In the genomic region with DNA sequence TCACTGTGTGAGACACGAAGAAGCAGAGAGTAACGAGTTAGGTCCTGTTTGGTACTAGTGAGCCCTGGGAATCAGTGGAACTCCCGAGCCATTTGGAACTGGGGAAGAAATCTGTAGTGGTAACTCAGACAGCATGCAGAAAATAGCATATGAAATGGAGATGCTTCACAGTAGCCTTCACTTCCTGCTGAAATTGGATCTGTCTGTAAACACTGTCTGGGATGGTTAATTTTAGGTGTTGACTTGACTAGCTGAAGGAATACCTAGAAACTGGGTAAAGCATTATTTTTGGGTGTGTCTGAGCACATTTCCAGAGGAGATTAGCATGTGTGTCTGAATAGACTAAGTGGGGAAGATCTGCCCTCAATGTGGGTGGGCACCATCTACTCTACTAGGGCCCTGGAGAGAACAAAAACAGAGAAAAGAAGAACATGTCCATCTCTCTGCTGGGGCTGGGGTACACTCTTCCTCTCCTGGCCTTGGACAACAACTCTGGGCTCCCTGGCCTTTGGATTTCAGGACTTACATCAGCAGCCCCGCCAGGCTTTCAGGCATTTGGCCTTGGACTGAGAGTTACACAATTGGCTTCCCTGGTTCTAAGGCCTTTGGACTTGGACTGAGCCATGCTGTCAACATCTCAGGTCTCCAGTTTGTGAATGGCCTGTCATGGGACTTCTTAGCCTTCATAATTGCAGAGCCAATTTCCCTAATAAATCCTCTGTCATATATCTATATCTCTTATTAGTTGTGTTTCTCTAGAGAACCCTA, we compare ENCODE assay signal across 1 cellular context.
TF ChIP-seq lines count a peak whose summit lies in the region.

No MANE protein-coding gene starts in this region.

TF ChIP-seq in HepG2, 621 proteins besides CTCF, POLR2A, EP300 and RAD21 (continued from another document and continues in another):
- TF ChIP-seq, protein P1, sequence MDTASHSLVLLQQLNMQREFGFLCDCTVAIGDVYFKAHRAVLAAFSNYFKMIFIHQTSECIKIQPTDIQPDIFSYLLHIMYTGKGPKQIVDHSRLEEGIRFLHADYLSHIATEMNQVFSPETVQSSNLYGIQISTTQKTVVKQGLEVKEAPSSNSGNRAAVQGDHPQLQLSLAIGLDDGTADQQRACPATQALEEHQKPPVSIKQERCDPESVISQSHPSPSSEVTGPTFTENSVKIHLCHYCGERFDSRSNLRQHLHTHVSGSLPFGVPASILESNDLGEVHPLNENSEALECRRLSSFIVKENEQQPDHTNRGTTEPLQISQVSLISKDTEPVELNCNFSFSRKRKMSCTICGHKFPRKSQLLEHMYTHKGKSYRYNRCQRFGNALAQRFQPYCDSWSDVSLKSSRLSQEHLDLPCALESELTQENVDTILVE (CRISPR knock-in tag; IDR thresholded peaks at IDR 0.05), result peak; percentile 68; the same call in 1 of the 2 replicates
- TF ChIP-seq ZNF530 (CRISPR knock-in tag; IDR thresholded peaks at IDR 0.05; ENCODE audit: low read depth) (no peak), ZNF431 (CRISPR knock-in tag; IDR thresholded peaks at IDR 0.05; ENCODE audit: borderline replicate concordance, low read depth) (peak; percentile 67), TRAFD1 (CRISPR knock-in tag; IDR thresholded peaks at IDR 0.05; ENCODE audit: borderline replicate concordance) (0 out of 2 replicates have a peak, but pooled peaks have one; percentile 65), CREM (IDR thresholded peaks at IDR 0.05) (peak; percentile 70), CREM (CRISPR knock-in tag; IDR thresholded peaks at IDR 0.05) (no peak), MEIS2 (CRISPR knock-in tag; IDR thresholded peaks at IDR 0.05) (peak; percentile 80), ATF3 (CRISPR knock-in tag; IDR thresholded peaks at IDR 0.05) (peak; percentile 91), TARDBP (CRISPR knock-in tag; IDR thresholded peaks at IDR 0.05) (peak; percentile 99), ZNF570 (CRISPR knock-in tag; IDR thresholded peaks at IDR 0.05; ENCODE audit: borderline replicate concordance) (no peak), TCF7 (IDR thresholded peaks at IDR 0.05; ENCODE audit: low read depth) (peak; percentile 51; the same call in 1 of the 2 replicates), CBX5 (CRISPR knock-in tag; IDR thresholded peaks at IDR 0.05; ENCODE audit: borderline replicate concordance) (peak; percentile 97; the same call in 1 of the 2 replicates), POGZ (CRISPR knock-in tag; IDR thresholded peaks at IDR 0.05) (peak; percentile 100), FOSL2 (CRISPR knock-in tag; IDR thresholded peaks at IDR 0.05) (peak; percentile 88), ZNF788 (CRISPR knock-in tag; IDR thresholded peaks at IDR 0.05; ENCODE audit: borderline replicate concordance) (peak; percentile 91; the same call in 1 of the 2 replicates), RXRA (CRISPR knock-in tag; IDR thresholded peaks at IDR 0.05) (peak; percentile 68; the same call in 1 of the 2 replicates), ZNF264 (CRISPR knock-in tag; IDR thresholded peaks at IDR 0.05) (peak; percentile 84; the same call in 1 of the 2 replicates), GATA4 (IDR thresholded peaks at IDR 0.05; ENCODE audit: borderline replicate concordance, low read depth) (peak; percentile 35; the same call in 1 of the 2 replicates), JUN (CRISPR knock-in tag; IDR thresholded peaks at IDR 0.05) (0 out of 2 replicates have a peak, but pooled peaks have one; percentile 23), NFKBIZ (CRISPR knock-in tag; IDR thresholded peaks at IDR 0.05) (0 out of 2 replicates have a peak, but pooled peaks have one; percentile 77), BCL6 (CRISPR knock-in tag; IDR thresholded peaks at IDR 0.05) (peak; percentile 93), ARID5B (CRISPR knock-in tag; IDR thresholded peaks at IDR 0.05) (peak; percentile 97), FOXK1 (CRISPR knock-in tag; IDR thresholded peaks at IDR 0.05; ENCODE audit: borderline replicate concordance, low read depth) (peak; percentile 91; the same call in 1 of the 2 replicates), HMG20B (CRISPR knock-in tag; conservative IDR thresholded peaks at IDR 0.05) (0 out of 2 replicates have a peak, but pooled peaks have one; percentile 21), LCORL (IDR thresholded peaks at IDR 0.05) (peak; percentile 24; the same call in 1 of the 2 replicates), LCORL (CRISPR knock-in tag; IDR thresholded peaks at IDR 0.05) (peak; percentile 92), ZNF574 (CRISPR knock-in tag; IDR thresholded peaks at IDR 0.05) (peak; percentile 84), ZNF343 (CRISPR knock-in tag; IDR thresholded peaks at IDR 0.05) (peak; percentile 72; the same call in 1 of the 2 replicates), SRF (IDR thresholded peaks at IDR 0.05; ENCODE audit: low read depth, low read length) (no peak), ZBTB4 (CRISPR knock-in tag; IDR thresholded peaks at IDR 0.05; ENCODE audit: borderline replicate concordance) (no peak), ATF7-NPFF (CRISPR knock-in tag; IDR thresholded peaks at IDR 0.05; ENCODE audit: low read depth) (peak; percentile 44; the same call in 1 of the 2 replicates)
- TF ChIP-seq, protein P2, sequence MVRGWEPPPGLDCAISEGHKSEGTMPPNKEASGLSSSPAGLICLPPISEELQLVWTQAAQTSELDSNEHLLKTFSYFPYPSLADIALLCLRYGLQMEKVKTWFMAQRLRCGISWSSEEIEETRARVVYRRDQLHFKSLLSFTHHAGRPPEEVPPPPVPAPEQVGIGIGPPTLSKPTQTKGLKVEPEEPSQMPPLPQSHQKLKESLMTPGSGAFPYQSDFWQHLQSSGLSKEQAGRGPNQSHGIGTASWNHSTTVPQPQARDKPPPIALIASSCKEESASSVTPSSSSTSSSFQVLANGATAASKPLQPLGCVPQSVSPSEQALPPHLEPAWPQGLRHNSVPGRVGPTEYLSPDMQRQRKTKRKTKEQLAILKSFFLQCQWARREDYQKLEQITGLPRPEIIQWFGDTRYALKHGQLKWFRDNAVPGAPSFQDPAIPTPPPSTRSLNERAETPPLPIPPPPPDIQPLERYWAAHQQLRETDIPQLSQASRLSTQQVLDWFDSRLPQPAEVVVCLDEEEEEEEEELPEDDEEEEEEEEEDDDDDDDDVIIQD (CRISPR knock-in tag; IDR thresholded peaks at IDR 0.05; ENCODE audit: low read depth), result peak; percentile 99
- TF ChIP-seq, protein P3, sequence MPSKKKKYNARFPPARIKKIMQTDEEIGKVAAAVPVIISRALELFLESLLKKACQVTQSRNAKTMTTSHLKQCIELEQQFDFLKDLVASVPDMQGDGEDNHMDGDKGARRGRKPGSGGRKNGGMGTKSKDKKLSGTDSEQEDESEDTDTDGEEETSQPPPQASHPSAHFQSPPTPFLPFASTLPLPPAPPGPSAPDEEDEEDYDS (CRISPR knock-in tag; IDR thresholded peaks at IDR 0.05), result peak; percentile 33; the same call in 1 of the 2 replicates
- TF ChIP-seq, protein P4, sequence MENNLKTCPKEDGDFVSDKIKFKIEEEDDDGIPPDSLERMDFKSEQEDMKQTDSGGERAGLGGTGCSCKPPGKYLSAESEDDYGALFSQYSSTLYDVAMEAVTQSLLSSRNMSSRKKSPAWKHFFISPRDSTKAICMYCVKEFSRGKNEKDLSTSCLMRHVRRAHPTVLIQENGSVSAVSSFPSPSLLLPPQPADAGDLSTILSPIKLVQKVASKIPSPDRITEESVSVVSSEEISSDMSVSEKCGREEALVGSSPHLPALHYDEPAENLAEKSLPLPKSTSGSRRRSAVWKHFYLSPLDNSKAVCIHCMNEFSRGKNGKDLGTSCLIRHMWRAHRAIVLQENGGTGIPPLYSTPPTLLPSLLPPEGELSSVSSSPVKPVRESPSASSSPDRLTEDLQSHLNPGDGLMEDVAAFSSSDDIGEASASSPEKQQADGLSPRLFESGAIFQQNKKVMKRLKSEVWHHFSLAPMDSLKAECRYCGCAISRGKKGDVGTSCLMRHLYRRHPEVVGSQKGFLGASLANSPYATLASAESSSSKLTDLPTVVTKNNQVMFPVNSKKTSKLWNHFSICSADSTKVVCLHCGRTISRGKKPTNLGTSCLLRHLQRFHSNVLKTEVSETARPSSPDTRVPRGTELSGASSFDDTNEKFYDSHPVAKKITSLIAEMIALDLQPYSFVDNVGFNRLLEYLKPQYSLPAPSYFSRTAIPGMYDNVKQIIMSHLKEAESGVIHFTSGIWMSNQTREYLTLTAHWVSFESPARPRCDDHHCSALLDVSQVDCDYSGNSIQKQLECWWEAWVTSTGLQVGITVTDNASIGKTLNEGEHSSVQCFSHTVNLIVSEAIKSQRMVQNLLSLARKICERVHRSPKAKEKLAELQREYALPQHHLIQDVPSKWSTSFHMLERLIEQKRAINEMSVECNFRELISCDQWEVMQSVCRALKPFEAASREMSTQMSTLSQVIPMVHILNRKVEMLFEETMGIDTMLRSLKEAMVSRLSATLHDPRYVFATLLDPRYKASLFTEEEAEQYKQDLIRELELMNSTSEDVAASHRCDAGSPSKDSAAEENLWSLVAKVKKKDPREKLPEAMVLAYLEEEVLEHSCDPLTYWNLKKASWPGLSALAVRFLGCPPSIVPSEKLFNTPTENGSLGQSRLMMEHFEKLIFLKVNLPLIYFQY (CRISPR knock-in tag; IDR thresholded peaks at IDR 0.05; ENCODE audit: borderline replicate concordance), result peak; percentile 75; the same call in 1 of the 2 replicates
